Comparison of ENCODE assay signal across 22 cellular contexts in genomic region chr6:166010136-166010535, GRCh38.
DNase-seq lines count a peak whose midpoint lies in the region; ATAC-seq and TF ChIP-seq lines count a peak whose summit lies in the region.
"Had no signal": no experiment of that assay in that cellular context is flagged by ENCODE, and none has a peak within 500 bp of the region (broad histone marks: within the 10 kb centered on the region; RNA-seq: fewer than 3 reads in every experiment).

No MANE protein-coding gene starts in this region.

- peaks cover 64% of the 10 kb centered on the region for H3K27me3 Mint-ChIP-seq in CD4-positive, alpha-beta T cell

- H3K4me3 ChIP-seq in MG63 (no peak overlapping the region), brain microvascular endothelial cell (ENCODE audit: low read depth, low read length) (no peak overlapping the region), transverse colon (no peak overlapping the region)
- H3K4me3 ChIP-seq: GM23338 had no signal

- H3K4me1 ChIP-seq in transverse colon, result peaks cover 10 to 24% (median 18%) of the 10 kb centered on the region in 4 donors

- peak; percentile 35 for DNase-seq in EH (ENCODE audit: low read depth)
- DNase-seq in MG63, result peak; percentile 64
- DNase-seq in kidney glomerular epithelial cell (lab: John Stamatoyannopoulos, UW), result peak; percentile 27
- DNase-seq in retina, result peak; percentile 23
- no peak for DNase-seq in brain microvascular endothelial cell
- DNase-seq in transverse colon, result no peak
- DNase-seq in CD4-positive, alpha-beta T cell, result no peak
- DNase-seq: C1 segment of cervical spinal cord; Calu3; CD8-positive, alpha-beta memory T cell; DMS79 treated with DMSO at 0.1 percent for 48 hours; H9; HFFc6; KBM-7; NCI-H146; NCI-H1930; NCI-H2107; NCI-H510A; NCI-H69 had no signal

- no peaks in the 10 kb centered on the region for H3K9me3 Mint-ChIP-seq in CD4-positive, alpha-beta T cell
- H3K9me3 Mint-ChIP-seq: GM23338, H9 had no signal

- WGBS in transverse colon (ENCODE audit: low coverage in 1 of 2), 2 donors, result 50 to 55% methylated on average over 2 to 3 of the region's 3 CpGs

- no peak for TF ChIP-seq EP300 in transverse colon (IDR thresholded peaks at IDR 0.05; ENCODE audit: low read depth)

- no peaks in the 10 kb centered on the region for H3K36me3 Mint-ChIP-seq in CD4-positive, alpha-beta T cell (ENCODE audit: low read depth)
- H3K36me3 Mint-ChIP-seq: CD8-positive, alpha-beta memory T cell had no signal

- no peak overlapping the region for H3K27ac Mint-ChIP-seq in CD4-positive, alpha-beta T cell
- H3K27ac Mint-ChIP-seq: GM23338, H9, HFFc6 had no signal

- CTCF ChIA-PET in CD4-positive, alpha-beta T cell (lab: Charles Lee), result no interaction called here

- H3K27ac ChIP-seq in brain microvascular endothelial cell (no peak overlapping the region), transverse colon (no peak overlapping the region)
- no peak overlapping the region for H3K27ac ChIP-seq in CD4-positive, alpha-beta T cell (ENCODE audit: low read depth, low read length)

- POLR2A ChIA-PET in CD4-positive, alpha-beta T cell (lab: Charles Lee), result no interaction called here

- H3K36me3 ChIP-seq in MG63 (no peaks in the 10 kb centered on the region), brain microvascular endothelial cell (replicated peaks) (no peaks in the 10 kb centered on the region), transverse colon (no peaks in the 10 kb centered on the region)

- peaks cover 2% of the 10 kb centered on the region; the same call in 1 of the 2 replicates for H3K27me3 ChIP-seq in MG63
- no peaks in the 10 kb centered on the region for H3K27me3 ChIP-seq in brain microvascular endothelial cell (replicated peaks)
- H3K27me3 ChIP-seq in transverse colon, result peaks cover 49% of the 10 kb centered on the region
- peaks cover 53% of the 10 kb centered on the region for H3K27me3 ChIP-seq in CD4-positive, alpha-beta T cell (ENCODE audit: control insufficient read depth, insufficient read depth, low read length)

- peaks cover 4% of the 10 kb centered on the region for H3K4me1 Mint-ChIP-seq in CD4-positive, alpha-beta T cell (ENCODE audit: low read depth)

- H3K4me3 Mint-ChIP-seq in CD4-positive, alpha-beta T cell, result no peak overlapping the region
- H3K4me3 Mint-ChIP-seq: CD8-positive, alpha-beta memory T cell; GM23338; H9; HFFc6 had no signal

- TF ChIP-seq POLR2A in transverse colon (IDR thresholded peaks at IDR 0.05), result no peak

- in situ Hi-C loops in brain microvascular endothelial cell (cut with HindIII; ENCODE audit: low pct_ligation_motif_present, low sequenced_read_pairs), result no loop called here
- in situ Hi-C loops in transverse colon (cut with MboI; ENCODE audit: low pct_ligation_motif_present in 1 of 4, low pct_unique_long_range_greater_than_20kb in 1 of 4, low sequenced_read_pairs in 3 of 4), result no loop called here

- ATAC-seq in HG03439 (IDR thresholded peaks at IDR 0.05; ENCODE audit: unreplicated experiment), result no peak
- ATAC-seq in CD4-positive, alpha-beta T cell (ENCODE audit: poor library complexity), result no peak
- ATAC-seq: GM23338, Panc1 had no signal

- H3K9me3 ChIP-seq in MG63 (no peaks in the 10 kb centered on the region), transverse colon (no peaks in the 10 kb centered on the region)
- no peaks in the 10 kb centered on the region for H3K9me3 ChIP-seq in CD4-positive, alpha-beta T cell (ENCODE audit: control insufficient read depth, low read length)

- intact Hi-C loops in transverse colon (cut with DNase I; ENCODE audit: low total_unique reads), result no loop called here
- intact Hi-C loops in CD4-positive, alpha-beta T cell (cut with DNase I, micrococcal nuclease), result no loop called here

- TF ChIP-seq CTCF in brain microvascular endothelial cell (IDR thresholded peaks at IDR 0.05; ENCODE audit: low read depth, low read length, missing control alignments) (no peak), transverse colon (IDR thresholded peaks at IDR 0.05) (no peak)
- no peak for TF ChIP-seq CTCF in CD4-positive, alpha-beta T cell (IDR thresholded peaks at IDR 0.05)

Comparison
In these comparisons a context has a peak if more than half of its experiments do, and no peak if none do; other contexts are left out.
1. DNase-seq: peak in EH (single experiment), MG63 (single experiment), kidney glomerular epithelial cell (single experiment) and retina (single experiment); none in brain microvascular endothelial cell (single experiment), transverse colon (single experiment) and CD4-positive, alpha-beta T cell (0 of 10).